26 cellular contexts compared by ENCODE assay signal in the genomic region with DNA sequence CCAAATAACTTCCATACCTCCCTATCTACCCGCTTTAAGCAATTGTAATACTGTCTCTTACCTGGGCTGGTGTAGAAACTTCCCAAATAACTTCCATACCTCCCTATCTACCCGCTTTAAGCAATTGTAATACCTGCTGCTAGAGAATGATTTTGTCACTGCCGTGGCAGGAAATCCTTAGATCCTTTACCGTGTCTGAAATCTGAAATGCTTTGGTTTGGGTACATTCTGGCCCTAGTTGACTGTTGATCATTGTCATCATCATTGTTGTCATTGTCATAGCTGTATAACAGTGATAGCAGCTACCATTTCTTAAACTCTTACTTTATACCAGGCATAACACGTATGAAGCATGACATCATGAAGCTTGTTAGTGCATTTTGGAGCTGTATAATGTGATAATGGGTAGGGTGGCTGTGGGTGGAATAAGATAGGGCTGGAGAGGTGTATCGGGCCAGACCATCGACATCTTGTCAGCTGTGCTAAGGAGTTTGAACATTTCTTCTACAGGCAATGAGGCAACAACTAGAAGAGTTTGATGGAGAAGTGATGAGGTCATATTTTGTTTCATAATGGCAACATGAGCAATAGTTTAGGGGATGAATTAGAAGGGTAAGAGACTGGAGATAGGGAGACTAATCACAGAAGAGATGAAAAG. TPM values are rescaled to one million over a fixed set of nuclear protein-coding genes. Genes with fewer than 3 reads are reported as not detected.
DNase-seq lines count a peak whose midpoint lies in the region; ATAC-seq, FAIRE-seq and TF ChIP-seq lines count a peak whose summit lies in the region.
"Had no signal": no experiment of that assay in that cellular context is flagged by ENCODE, and none has a peak within 500 bp of the region (broad histone marks: within the 10 kb centered on the region; RNA-seq: fewer than 3 reads in every experiment).

No MANE protein-coding gene starts in this region.

- no peak for DNase-seq in HepG2 (ENCODE audit: low spot score)
- DNase-seq in right lobe of liver: no peak
- DNase-seq in OCI-M1 (lab: John Stamatoyannopoulos, UW): peak; percentile 40
- DNase-seq in OCI-LY7 (ENCODE audit: low spot score): no peak
- no peak for DNase-seq in T-cell
- DNase-seq in type B pancreatic cell (ENCODE audit: extremely low spot score, unreplicated experiment): no peak
- DNase-seq: 8988T; ACHN; AML-193; BE2C; CD4-positive, alpha-beta T cell; CD8-positive, alpha-beta memory T cell; DMS 273 treated with DMSO at 0.1 percent for 48 hours; DMS79 treated with DMSO at 0.1 percent for 48 hours; GF-D8; H9; HFFc6 had no signal

- H3K36me3 Mint-ChIP-seq in T-cell (no peaks in the 10 kb centered on the region), type B pancreatic cell (no peaks in the 10 kb centered on the region)

- peaks cover 0 to 1% (median 0%) of the 10 kb centered on the region in 3 donors for H3K9me3 Mint-ChIP-seq in T-cell
- no peaks in the 10 kb centered on the region for H3K9me3 Mint-ChIP-seq in type B pancreatic cell
- H3K9me3 Mint-ChIP-seq: CD4-positive, alpha-beta T cell; GM23338; HFFc6 had no signal

- H3K27me3 ChIP-seq in HepG2 (ENCODE audit: control insufficient read depth in 1 of 2, insufficient read depth in 2 of 2, low read length in 2 of 2): no peaks in the 10 kb centered on the region
- H3K27me3 ChIP-seq in right lobe of liver: no peaks in the 10 kb centered on the region
- no peaks in the 10 kb centered on the region for H3K27me3 ChIP-seq in neutrophil
- H3K27me3 ChIP-seq: BE2C; BLaER1 treated with 17β-estradiol and CSF1 and Interleukin-3, amounts not matched to agents 10 nM and 100 nM had no signal

- no peak overlapping the region for H3K27ac Mint-ChIP-seq in T-cell
- no peak overlapping the region for H3K27ac Mint-ChIP-seq in type B pancreatic cell
- H3K27ac Mint-ChIP-seq: CD14-positive monocyte; CD4-positive, alpha-beta T cell; CD8-positive, alpha-beta memory T cell; GM23338; H9; HFFc6 had no signal

- H3K9ac ChIP-seq in HepG2 (ENCODE audit: insufficient read depth, low read depth, low read length): no peak overlapping the region
- H3K9ac ChIP-seq: BLaER1 treated with 17β-estradiol and CSF1 and Interleukin-3, amounts not matched to agents 10 nM and 100 nM had no signal

- no peak for TF ChIP-seq RAD21 in HepG2 (CRISPR knock-in tag; IDR thresholded peaks at IDR 0.05)

- TF ChIP-seq EP300 in HepG2 (IDR thresholded peaks at IDR 0.05; ENCODE audit: low read depth in 2 of 2, low read length in 2 of 2): no peak
- no peak for TF ChIP-seq EP300 in HepG2 (CRISPR knock-in tag; IDR thresholded peaks at IDR 0.05; ENCODE audit: borderline replicate concordance)

- H3K4me3 ChIP-seq in HepG2 (replicated peaks in 1 of 3; ENCODE audit: insufficient read depth in 1 of 3, low read depth in 2 of 3, low read length in 3 of 3) (no peak overlapping the region), right lobe of liver (no peak overlapping the region), neutrophil (ENCODE audit: low read depth in 1 of 2, low read length in 1 of 2) (no peak overlapping the region), OCI-LY7 (ENCODE audit: low read depth, low read length, poor library complexity, severe bottlenecking) (no peak overlapping the region)
- H3K4me3 ChIP-seq: A549; BLaER1 treated with 17β-estradiol and CSF1 and Interleukin-3, amounts not matched to agents 10 nM and 100 nM; GM23338 had no signal

- TF ChIP-seq CTCF in HepG2 (CRISPR knock-in tag; IDR thresholded peaks at IDR 0.05) (no peak), right lobe of liver (IDR thresholded peaks at IDR 0.05) (no peak), neutrophil (IDR thresholded peaks at IDR 0.05) (no peak), OCI-LY7 (conservative IDR thresholded peaks at IDR 0.05; ENCODE audit: low read length) (no peak), type B pancreatic cell (conservative IDR thresholded peaks at IDR 0.05) (no peak)

- H3K36me3 ChIP-seq in HepG2 (replicated peaks in 1 of 2; ENCODE audit: control insufficient read depth in 1 of 2, insufficient read depth in 2 of 2, low read length in 2 of 2) (no peaks in the 10 kb centered on the region), right lobe of liver (no peaks in the 10 kb centered on the region), neutrophil (no peaks in the 10 kb centered on the region), OCI-LY7 (ENCODE audit: insufficient read depth, low read length) (no peaks in the 10 kb centered on the region)
- H3K36me3 ChIP-seq: BE2C; BLaER1 treated with 17β-estradiol and CSF1 and Interleukin-3, amounts not matched to agents 10 nM and 100 nM had no signal

- no peak overlapping the region for H3K4me2 ChIP-seq in HepG2 (ENCODE audit: low read depth, low read length)
- no peak overlapping the region for H3K4me2 ChIP-seq in OCI-LY7 (ENCODE audit: low read length)
- H3K4me2 ChIP-seq: A549; BLaER1 treated with 17β-estradiol and CSF1 and Interleukin-3, amounts not matched to agents 10 nM and 100 nM; GM23338 had no signal

- H4K20me1 ChIP-seq in HepG2 (ENCODE audit: insufficient read depth, low read length) (no peaks in the 10 kb centered on the region; the same call in 1 of the 2 replicates), OCI-LY7 (ENCODE audit: insufficient read depth, low read length) (no peaks in the 10 kb centered on the region)
- H4K20me1 ChIP-seq: BLaER1 treated with 17β-estradiol and CSF1 and Interleukin-3, amounts not matched to agents 10 nM and 100 nM had no signal

- H3K4me3 Mint-ChIP-seq in T-cell: no peak overlapping the region
- H3K4me3 Mint-ChIP-seq in type B pancreatic cell: no peak overlapping the region
- H3K4me3 Mint-ChIP-seq: CD14-positive monocyte; CD4-positive, alpha-beta T cell; CD8-positive, alpha-beta memory T cell; GM23338; H9; HFFc6 had no signal

- no peak for FAIRE-seq in HepG2 (lab: Jason Lieb, UNC)
- FAIRE-seq: A549, D721Med had no signal

- TF ChIP-seq POLR2A in HepG2 (IDR thresholded peaks at IDR 0.05; ENCODE audit: insufficient read depth in 1 of 2, low read depth in 2 of 2, low read length in 2 of 2): no peak
- no peak for TF ChIP-seq POLR2A in right lobe of liver (IDR thresholded peaks at IDR 0.05)

- H2AFZ ChIP-seq in HepG2 (ENCODE audit: low read length) (no peak overlapping the region), OCI-LY7 (ENCODE audit: low read length) (no peak overlapping the region)
- H2AFZ ChIP-seq: GM23338 had no signal

- ATAC-seq in HepG2 (no peak), right lobe of liver (no peak), T-cell (replicated peaks in 1 of 4) (no peak)
- ATAC-seq: A549, GM23338, HCT116 had no signal

- H3K27me3 Mint-ChIP-seq in T-cell (peaks cover 10 to 28% of the 10 kb centered on the region in 2 donors), type B pancreatic cell (peaks cover 3% of the 10 kb centered on the region)

- in situ Hi-C loops in HepG2 (cut with HindIII; ENCODE audit: extremely low pct_ligation_motif_present, low pct_unique_long_range_greater_than_20kb): no loop called here

- POLR2A ChIA-PET in HepG2 (lab: Yijun Ruan, JAX): interaction anchor here (1.0 to 2.4 kb wide), 4 partner anchors 10 to 35 kb away, joined by 3 to 15 read pairs (median 5); no protein-coding TSS in a partner anchor
- POLR2A ChIA-PET in OCI-LY7 (lab: Charles Lee): no interaction called here
- POLR2A ChIA-PET in T-cell (lab: Charles Lee): no interaction called here

- WGBS in HepG2 (ENCODE audit: low lambda C conversion rate): 97% methylated on average over 7 of the region's 7 CpGs
- WGBS in right lobe of liver (ENCODE audit: insufficient coverage, low coverage, low lambda C conversion rate, missing lambda C conversion rate): 53% methylated on average over 7 of the region's 7 CpGs

- H3K9me3 ChIP-seq in HepG2 (ENCODE audit: low read length) (no peaks in the 10 kb centered on the region), right lobe of liver (no peaks in the 10 kb centered on the region), neutrophil (no peaks in the 10 kb centered on the region), OCI-LY7 (ENCODE audit: low read length) (peaks cover 7% of the 10 kb centered on the region; the same call in 1 of the 2 replicates)
- H3K9me3 ChIP-seq: A549, BE2C had no signal

- intact Hi-C loops in HepG2 (cut with micrococcal nuclease; ENCODE audit: unreplicated experiment): no loop called here
- intact Hi-C loops in right lobe of liver (cut with DNase I): no loop called here
- intact Hi-C loops in OCI-LY7 (cut with micrococcal nuclease; ENCODE audit: unreplicated experiment): no loop called here

- no TSS peak for BruUV-seq in HepG2 (replicated peaks; lab: Mats Ljungman, UMichigan)
- BruUV-seq in OCI-LY7 (replicated peaks; lab: Mats Ljungman, UMichigan): no TSS peak

- H3K4me1 Mint-ChIP-seq in T-cell (no peaks in the 10 kb centered on the region), type B pancreatic cell (ENCODE audit: unreplicated experiment) (no peaks in the 10 kb centered on the region)
- H3K4me1 Mint-ChIP-seq: CD8-positive, alpha-beta memory T cell had no signal

- peak overlapping the region; percentile 63 for H3K27ac ChIP-seq in HepG2 (ENCODE audit: extremely low read length, insufficient read depth, low read length)
- H3K27ac ChIP-seq in right lobe of liver: no peak overlapping the region
- peak overlapping the region; percentile 30 for H3K27ac ChIP-seq in neutrophil
- H3K27ac ChIP-seq in OCI-LY7 (ENCODE audit: low read depth, low read length, poor library complexity, severe bottlenecking): no peak overlapping the region
- H3K27ac ChIP-seq: A549; BLaER1 treated with 17β-estradiol and CSF1 and Interleukin-3, amounts not matched to agents 10 nM and 100 nM had no signal

- no peaks in the 10 kb centered on the region for H3K9me2 ChIP-seq in OCI-LY7 (ENCODE audit: insufficient read depth, low read length)

- CTCF ChIA-PET in HepG2 (lab: Yijun Ruan, JAX; ENCODE audit: low intra/inter-chr PET ratio, low total read pairs) (no interaction called here), OCI-LY7 (lab: Charles Lee; ENCODE audit: unreplicated experiment) (no interaction called here), T-cell (lab: Charles Lee) (interaction anchor here in 1 of 2 donors (0.6 kb wide), 1 partner anchor 133 kb away, joined by 3 read pairs; no protein-coding TSS in a partner anchor)

- peaks cover 68% of the 10 kb centered on the region for H3K4me1 ChIP-seq in HepG2 (ENCODE audit: insufficient read depth, low read length)
- H3K4me1 ChIP-seq in right lobe of liver: no peaks in the 10 kb centered on the region
- H3K4me1 ChIP-seq in neutrophil (ENCODE audit: control insufficient read depth in 1 of 2, insufficient read depth in 1 of 2, low read depth in 1 of 2, low read length in 1 of 2): peaks cover 21 to 35% of the 10 kb centered on the region in 2 experiments
- no peaks in the 10 kb centered on the region for H3K4me1 ChIP-seq in OCI-LY7 (ENCODE audit: insufficient read depth, low read length, poor library complexity, severe bottlenecking)
- H3K4me1 ChIP-seq: A549, BE2C had no signal

- H3K79me2 ChIP-seq in HepG2 (ENCODE audit: insufficient read depth, low read length): peaks cover 73% of the 10 kb centered on the region
- no peaks in the 10 kb centered on the region for H3K79me2 ChIP-seq in OCI-LY7 (ENCODE audit: insufficient read depth, low read depth, low read length)

RNA-seq across cellular contexts. Expression of a gene that starts 15.7 kb away (rescaled TPM):
- 15.8 and 20.9 TPM in 2 replicates for total RNA-seq in HepG2 (2016; rRNA removed; fragmentation: Illumina TruSeq; extraction: Trizol)
- total RNA-seq in HepG2 (2016; cell fraction: cytosol; rRNA removed; fragmentation: Illumina TruSeq; extraction: Trizol; ENCODE audit: low read depth): 4.8 and 6.0 TPM in 2 replicates
- total RNA-seq in HepG2 (2016; cell fraction: insoluble cytoplasmic fraction; rRNA removed; fragmentation: Illumina TruSeq; extraction: Trizol): 14.6 and 19.9 TPM in 2 replicates
- 15.0 and 15.8 TPM in 2 replicates for total RNA-seq in HepG2 (2016; cell fraction: membrane; rRNA removed; fragmentation: Illumina TruSeq; extraction: Trizol)
- total RNA-seq in HepG2 (2016; cell fraction: nucleus; rRNA removed; fragmentation: Illumina TruSeq; extraction: Trizol): 22.1 and 23.7 TPM in 2 replicates
- 12.5 and 17.5 TPM in 2 replicates for polyA plus RNA-seq in HepG2 (2011; rRNA removed)
- 8.8 and 10.8 TPM in 2 replicates for polyA plus RNA-seq in HepG2 (2011; cell fraction: cytosol; rRNA removed)
- 7.1 and 7.2 TPM in 2 replicates for polyA plus RNA-seq in HepG2 (2011; cell fraction: nucleus; rRNA removed)
- 10.5 and 11.6 TPM in 2 replicates for polyA plus RNA-seq in HepG2 (2012)
- 4.0 and 4.9 TPM in 2 replicates for polyA plus RNA-seq in HepG2 (2016; cell fraction: cytosol; fragmentation: Illumina TruSeq; extraction: Trizol; ENCODE audit: low read depth)
- 22.2 and 24.8 TPM in 2 replicates for polyA plus RNA-seq in HepG2 (2016; cell fraction: insoluble cytoplasmic fraction; fragmentation: Illumina TruSeq; extraction: Trizol; ENCODE audit: low read depth)
- polyA plus RNA-seq in HepG2 (2016; cell fraction: membrane; fragmentation: Illumina TruSeq; extraction: Trizol; ENCODE audit: low read depth): 11.2 and 13.2 TPM in 2 replicates
- 11.5 and 12.3 TPM in 2 replicates for polyA plus RNA-seq in HepG2 (2016; cell fraction: nucleus; fragmentation: Illumina TruSeq; extraction: Trizol; ENCODE audit: insufficient read depth, low read depth)
- 0.12 and 25.9 TPM in 2 replicates for polyA minus RNA-seq in HepG2 (2011; rRNA and poly(A)+ RNA removed; ENCODE audit: low replicate concordance)
- 11.4 and 11.6 TPM in 2 replicates for polyA minus RNA-seq in HepG2 (2011; cell fraction: cytosol; rRNA and poly(A)+ RNA removed)
- 72.0 and 77.6 TPM in 2 replicates for polyA minus RNA-seq in HepG2 (2011; cell fraction: nucleus; rRNA and poly(A)+ RNA removed)
- under 1 TPM in 2 of 6 experiments, not detected in 4; 0.27 to 0.71 TPM for total RNA-seq in right lobe of liver
- total RNA-seq in OCI-LY7 (2014; rRNA removed; shearing (Covaris generic)): 3.8 and 4.8 TPM in 2 replicates
- total RNA-seq in OCI-LY7 (2022): 10.7 and 11.5 TPM in 2 replicates
- total RNA-seq in T-cell: 1 to 10 TPM in 2 of 5 donors, under 1 TPM in 3; 0.29 to 1.8 (median 0.95) TPM
- 9.8 and 19.4 TPM in 2 replicates for total RNA-seq in type B pancreatic cell (ENCODE audit: low replicate concordance)
- total RNA-seq: CD4-positive, alpha-beta T cell; G401; H4; HFFc6 had no signal
- polyA plus RNA-seq: A549; CD8-positive, alpha-beta memory T cell had no signal

Comparison
In these comparisons a context has a peak if more than half of its experiments do, and no peak if none do; other contexts are left out.
1. H3K27ac ChIP-seq: peak in HepG2 (single experiment) and neutrophil (single experiment); none in right lobe of liver (0 of 3) and OCI-LY7 (single experiment).